Comparison of ENCODE assay signal across 8 cellular contexts in the genomic region with DNA sequence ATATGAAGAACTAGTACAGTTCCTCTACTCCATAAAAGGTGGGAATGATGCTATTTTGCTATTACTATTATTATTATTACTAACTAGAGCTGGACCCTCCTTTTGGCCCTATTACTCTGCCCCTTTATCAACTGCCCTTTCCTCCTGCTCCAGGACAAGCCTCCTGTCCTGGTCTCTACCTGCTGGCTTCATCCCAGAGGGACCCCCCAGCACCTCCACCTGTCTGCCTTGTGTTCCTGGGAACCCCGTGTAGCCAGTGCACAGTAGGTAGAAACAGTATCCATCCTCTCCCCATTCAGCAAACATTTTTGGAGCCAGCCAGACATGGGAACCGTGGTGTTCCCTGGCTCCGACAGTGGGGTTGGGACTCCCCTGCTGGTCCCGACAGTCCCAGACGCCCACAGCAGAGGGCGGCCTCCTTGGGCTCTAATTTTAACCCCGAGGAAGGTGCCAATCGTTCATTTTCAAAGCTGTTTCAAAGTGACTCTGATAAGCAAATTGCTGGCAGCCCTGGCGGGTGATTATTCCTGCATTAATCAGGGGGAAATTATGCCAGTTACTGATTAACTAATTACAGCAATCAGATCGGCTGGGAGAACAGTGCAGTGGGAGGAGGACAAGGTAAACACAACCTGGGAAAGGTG. TPM values are rescaled to one million over a fixed set of nuclear protein-coding genes. Genes with fewer than 3 reads are reported as not detected.
DNase-seq lines count a peak whose midpoint lies in the region; ATAC-seq, FAIRE-seq and TF ChIP-seq lines count a peak whose summit lies in the region.

No MANE protein-coding gene starts in this region.

- DNase-seq in Ammon's horn (ENCODE audit: low spot score) (peak; percentile 7), HT-29 (ENCODE audit: low spot score) (peak; percentile 61), astrocyte of the spinal cord (ENCODE audit: low read depth, low spot score) (no peak), left kidney (ENCODE audit: low read depth, low spot score) (peak; percentile 51), GM19239 (ENCODE audit: insufficient read length, low spot score) (no peak), NCI-H2196 treated with DMSO at 0.1 percent for 48 hours (lab: John Stamatoyannopoulos, UW; ENCODE audit: unreplicated experiment) (no peak)

- in situ Hi-C loops in astrocyte of the spinal cord (cut with HindIII; ENCODE audit: low sequenced_read_pairs): no loop called here

- TF ChIP-seq CTCF in astrocyte of the spinal cord (IDR thresholded peaks at IDR 0.05; ENCODE audit: low read depth, low read length): peak; percentile 41

- no peak overlapping the region for H3K4me3 ChIP-seq in astrocyte of the spinal cord (ENCODE audit: low read depth, low read length)

- FAIRE-seq in GM19239 (lab: Jason Lieb, UNC): no peak

- ATAC-seq in HG02870 (IDR thresholded peaks at IDR 0.05; ENCODE audit: unreplicated experiment) (no peak), GM19397 (IDR thresholded peaks at IDR 0.05; ENCODE audit: unreplicated experiment) (no peak)

RNA-seq across cellular contexts. Expression of a gene that starts 44.2 kb away (rescaled TPM):
- not detected in 2 replicates for total RNA-seq in HT-29 (2014; rRNA removed; shearing (Covaris generic))

Comparison
In these comparisons a context has a peak if more than half of its experiments do, and no peak if none do; other contexts are left out.
1. DNase-seq: peak in Ammon's horn (single experiment), HT-29 (single experiment) and left kidney (single experiment); none in astrocyte of the spinal cord (single experiment), GM19239 (single experiment) and NCI-H2196 treated with DMSO at 0.1 percent for 48 hours (single experiment).